In the genomic region with DNA sequence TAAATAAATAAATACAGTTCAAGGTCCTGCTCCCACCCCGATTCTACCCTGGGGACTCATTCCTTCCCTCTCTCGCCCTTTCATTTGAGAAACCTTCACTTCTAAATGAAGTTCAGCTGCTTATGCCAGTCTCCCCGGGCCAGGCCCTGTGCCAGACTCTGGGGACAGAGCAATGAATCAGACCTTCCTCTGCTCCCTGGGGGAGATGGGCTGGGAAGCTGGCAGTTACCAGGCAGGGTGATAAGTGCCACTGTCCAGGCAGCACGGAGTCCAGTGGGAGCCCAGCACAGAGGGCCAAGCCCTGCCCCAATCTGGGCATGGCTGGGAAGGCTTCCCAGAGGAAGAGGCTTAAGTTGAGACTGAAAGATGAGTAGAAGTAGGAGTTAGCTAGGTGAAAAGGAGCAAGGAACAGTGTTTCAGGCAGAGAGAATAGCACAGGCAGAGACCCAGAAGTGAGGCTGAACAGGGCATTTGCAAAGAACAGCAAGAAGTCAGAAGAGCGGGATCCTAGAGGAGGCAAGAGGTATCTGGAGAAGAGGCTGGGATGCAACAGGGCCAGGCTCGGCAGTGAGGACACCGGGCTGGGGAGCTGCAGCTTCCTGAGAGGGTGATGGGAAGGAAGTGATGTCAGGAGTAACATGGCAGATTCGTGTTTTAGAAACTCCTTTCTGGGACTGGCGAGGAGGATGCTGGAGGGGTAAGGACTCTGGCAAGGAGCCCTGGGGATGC, we compare ENCODE assay signal across 14 cellular contexts. TPM values are rescaled to one million over a fixed set of nuclear protein-coding genes. Genes with fewer than 3 reads are reported as not detected.
A peak's percentile ranks its signal among the peaks of the same experiment; 100 is the strongest.
DNase-seq lines count a peak whose midpoint lies in the region; ATAC-seq and TF ChIP-seq lines count a peak whose summit lies in the region.
"Had no signal": no experiment of that assay in that cellular context is flagged by ENCODE, and none has a peak within 500 bp of the region (broad histone marks: within the 10 kb centered on the region; RNA-seq: fewer than 3 reads in every experiment).

No MANE protein-coding gene starts in this region.

- H3K4me3 Mint-ChIP-seq in CD4-positive, CD25-positive, alpha-beta regulatory T cell: peak overlapping the region in 3 of 4 donors; percentile 34 to 64 (median 59)
- H3K4me3 Mint-ChIP-seq in brain (no peak overlapping the region), neural progenitor cell (no peak overlapping the region)

- no peak overlapping the region for H3K4me3 ChIP-seq in CD4-positive, CD25-positive, alpha-beta regulatory T cell (ENCODE audit: low read depth, low read length)
- H3K4me3 ChIP-seq in Karpas-422 (ENCODE audit: low read length) (peak overlapping the region; percentile 57), neural progenitor cell (no peak overlapping the region)
- H3K4me3 ChIP-seq: mucosa of descending colon had no signal

- no peaks in the 10 kb centered on the region for H3K27me3 ChIP-seq in CD4-positive, CD25-positive, alpha-beta regulatory T cell (ENCODE audit: control insufficient read depth, insufficient read depth, low read length)
- no peaks in the 10 kb centered on the region for H3K27me3 ChIP-seq in Karpas-422 (ENCODE audit: low read length)
- peaks cover 11% of the 10 kb centered on the region for H3K27me3 ChIP-seq in neural progenitor cell

- peaks cover 5% of the 10 kb centered on the region for H3K27me3 Mint-ChIP-seq in CD4-positive, CD25-positive, alpha-beta regulatory T cell
- H3K27me3 Mint-ChIP-seq in brain (peaks cover 9% of the 10 kb centered on the region), neural progenitor cell (ENCODE audit: insufficient read depth, low read depth) (peaks cover 9% of the 10 kb centered on the region)

- H3K36me3 ChIP-seq in CD4-positive, CD25-positive, alpha-beta regulatory T cell (ENCODE audit: control insufficient read depth, insufficient read depth, low read length): no peaks in the 10 kb centered on the region
- H3K36me3 ChIP-seq in Karpas-422 (ENCODE audit: insufficient read depth, low read length): no peaks in the 10 kb centered on the region
- no peaks in the 10 kb centered on the region for H3K36me3 ChIP-seq in neural progenitor cell

- H3K9me3 Mint-ChIP-seq in CD4-positive, CD25-positive, alpha-beta regulatory T cell: no peaks in the 10 kb centered on the region
- H3K9me3 Mint-ChIP-seq in brain (no peaks in the 10 kb centered on the region), neural progenitor cell (no peaks in the 10 kb centered on the region)
- H3K9me3 Mint-ChIP-seq: H9 had no signal

- H4K20me1 ChIP-seq in Karpas-422 (ENCODE audit: insufficient read depth, low read depth, low read length) (no peaks in the 10 kb centered on the region), neural progenitor cell (ENCODE audit: low read depth) (no peaks in the 10 kb centered on the region)

- ATAC-seq in CD4-positive, CD25-positive, alpha-beta regulatory T cell (ENCODE audit: low read depth in 2 of 2): no peak
- no peak for ATAC-seq in GM21360 (IDR thresholded peaks at IDR 0.05; ENCODE audit: unreplicated experiment)
- ATAC-seq in HG03342 (IDR thresholded peaks at IDR 0.05; ENCODE audit: unreplicated experiment): no peak
- ATAC-seq: mucosa of descending colon had no signal

- H3K36me3 Mint-ChIP-seq in CD4-positive, CD25-positive, alpha-beta regulatory T cell: no peaks in the 10 kb centered on the region
- H3K36me3 Mint-ChIP-seq in brain (no peaks in the 10 kb centered on the region), neural progenitor cell (no peaks in the 10 kb centered on the region)

- no peak for DNase-seq in CD4-positive, CD25-positive, alpha-beta regulatory T cell
- DNase-seq in Karpas-422: peak; percentile 69
- no peak for DNase-seq in neural progenitor cell (ENCODE audit: low spot score)
- DNase-seq in midbrain (lab: John Stamatoyannopoulos, UW): no peak
- no peak for DNase-seq in NCI-H1436 (lab: John Stamatoyannopoulos, UW)
- DNase-seq: central memory CD4-positive, alpha-beta T cell; H9; mucosa of descending colon; NCI-H1694 treated with DMSO at 0.1 percent for 48 hours; stimulated activated CD4-positive, alpha-beta T cell treated with anti-CD3 and anti-CD28 coated beads, Interleukin-2, amount 100 ng/mL, for 48 hours; trophoblast cell had no signal

- peaks cover 22% of the 10 kb centered on the region for H3K4me1 ChIP-seq in CD4-positive, CD25-positive, alpha-beta regulatory T cell (ENCODE audit: control insufficient read depth, insufficient read depth, low read length, poor library complexity, severe bottlenecking)
- peaks cover 71% of the 10 kb centered on the region for H3K4me1 ChIP-seq in Karpas-422 (ENCODE audit: low read length)
- peaks cover 22% of the 10 kb centered on the region for H3K4me1 ChIP-seq in neural progenitor cell

- TF ChIP-seq CTCF in brain (conservative IDR thresholded peaks at IDR 0.05): no peak
- no peak for TF ChIP-seq CTCF in neural progenitor cell (IDR thresholded peaks at IDR 0.05)

- peaks cover 4 to 43% (median 25%) of the 10 kb centered on the region in 4 donors for H3K4me1 Mint-ChIP-seq in CD4-positive, CD25-positive, alpha-beta regulatory T cell
- H3K4me1 Mint-ChIP-seq in brain (peaks cover 66% of the 10 kb centered on the region), neural progenitor cell (peaks cover 63% of the 10 kb centered on the region)

- no peak overlapping the region for H3K27ac ChIP-seq in CD4-positive, CD25-positive, alpha-beta regulatory T cell (ENCODE audit: insufficient read depth, low read length, poor library complexity, severe bottlenecking)
- H3K27ac ChIP-seq in Karpas-422 (ENCODE audit: low read length) (peak overlapping the region; percentile 100), neural progenitor cell (no peak overlapping the region)

- no peaks in the 10 kb centered on the region for H3K9me2 ChIP-seq in Karpas-422 (replicated peaks; ENCODE audit: insufficient read depth, low read length)

- H3K9me3 ChIP-seq in CD4-positive, CD25-positive, alpha-beta regulatory T cell (ENCODE audit: control insufficient read depth in 2 of 2, low read length in 2 of 2): no peaks in the 10 kb centered on the region
- no peaks in the 10 kb centered on the region for H3K9me3 ChIP-seq in Karpas-422 (ENCODE audit: low read length)
- no peaks in the 10 kb centered on the region for H3K9me3 ChIP-seq in neural progenitor cell (ENCODE audit: low read depth)
- H3K9me3 ChIP-seq: mucosa of descending colon had no signal

- peak overlapping the region; percentile 77 for H3K9ac ChIP-seq in Karpas-422 (ENCODE audit: low read length)
- no peak overlapping the region for H3K9ac ChIP-seq in neural progenitor cell

- H2AFZ ChIP-seq in Karpas-422 (ENCODE audit: low read length): no peak overlapping the region
- no peak overlapping the region for H2AFZ ChIP-seq in neural progenitor cell (replicated peaks)

- H3K4me2 ChIP-seq in Karpas-422 (ENCODE audit: low read depth, low read length, poor library complexity, severe bottlenecking) (peak overlapping the region; percentile 85), neural progenitor cell (no peak overlapping the region)

- H3K79me2 ChIP-seq in Karpas-422 (ENCODE audit: low read length) (no peaks in the 10 kb centered on the region), neural progenitor cell (ENCODE audit: low read depth) (no peaks in the 10 kb centered on the region)

- peaks cover 9% of the 10 kb centered on the region for H3F3A ChIP-seq in neural progenitor cell (ENCODE audit: low read depth)

- H3K27ac Mint-ChIP-seq in CD4-positive, CD25-positive, alpha-beta regulatory T cell: peak overlapping the region in 2 of 3 donors; percentile 42 to 95
- H3K27ac Mint-ChIP-seq in brain (peak overlapping the region; percentile 7 to 96 (median 13)), neural progenitor cell (peak overlapping the region; percentile 9)

RNA-seq across cellular contexts. Expression of a gene that starts 13.5 kb away (rescaled TPM):
- 0.44 TPM for total RNA-seq in CD4-positive, CD25-positive, alpha-beta regulatory T cell
- under 1 TPM in 3 of 4 donors, not detected in 1; 0.10 to 0.25 (median 0.13) TPM for polyA plus RNA-seq in CD4-positive, CD25-positive, alpha-beta regulatory T cell
- 2.3 and 3.2 TPM in 2 replicates for total RNA-seq in Karpas-422 (2014; rRNA removed; shearing (Covaris generic); ENCODE audit: low replicate concordance)
- 1.8 TPM for polyA plus RNA-seq in brain (ENCODE audit: insufficient read depth, low read depth, low replicate concordance)
- 0.87 TPM in 1 of 2 replicates, not detected in the other for total RNA-seq in neural progenitor cell (ENCODE audit: low replicate concordance)

Comparison
In these comparisons a context has a peak if more than half of its experiments do, and no peak if none do; other contexts are left out.
1. H3K27ac Mint-ChIP-seq: peak in every context shown above with its lines; median percentile 68 in CD4-positive, CD25-positive, alpha-beta regulatory T cell; 13 in brain; 9 in neural progenitor cell.
2. H3K4me3 Mint-ChIP-seq: peak in CD4-positive, CD25-positive, alpha-beta regulatory T cell (3 of 4); none in brain (0 of 5) and neural progenitor cell (single experiment).